In genomic region chr17:41688641-41689496, GRCh38 we compare ENCODE assay signal across 8 cellular contexts. TPM values are rescaled to one million over a fixed set of nuclear protein-coding genes. Genes with fewer than 3 reads are reported as not detected.
A peak's percentile ranks its signal among the peaks of the same experiment; 100 is the strongest.
DNase-seq lines count a peak whose midpoint lies in the region; ATAC-seq and TF ChIP-seq lines count a peak whose summit lies in the region.

EIF1 (plus strand) TSS chr17:41688885; CDS start chr17:41689039, 154 bp downstream.

- H3K27ac Mint-ChIP-seq in activated CD4-positive, alpha-beta T cell treated with anti-CD3 and anti-CD28 coated beads, Interleukin-2, amount 10 ng/mL, durations not matched to agents 7 days and 5 days = peak within 1 kb of the TSS; percentile 100

- H3K9ac ChIP-seq in BLaER1 = peak within 1 kb of the TSS; percentile 100

- H3K4me3 Mint-ChIP-seq in activated CD4-positive, alpha-beta T cell treated with anti-CD3 and anti-CD28 coated beads, Interleukin-2, amount 10 ng/mL, durations not matched to agents 7 days and 5 days = peak within 1 kb of the TSS; percentile 88

- no peaks in the 10 kb centered on the region for H3K27me3 ChIP-seq in BLaER1

- POLR2A ChIA-PET in activated CD4-positive, alpha-beta T cell treated with anti-CD3 and anti-CD28 coated beads, Interleukin-2, amount 10 ng/mL, durations not matched to agents 7 days and 5 days (lab: Charles Lee) = interaction anchor here (0.6 to 4.7 kb wide), 14 partner anchors 9 to 1574 kb away, joined by 3 to 86 read pairs (median 4); partner anchors contain the start of gene ODAD4

- H3K4me1 ChIP-seq in BLaER1 = peaks cover 30% of the 10 kb centered on the region

- ATAC-seq in GM19328 (IDR thresholded peaks at IDR 0.05; ENCODE audit: unreplicated experiment) (peak; percentile 72), HG03520 (IDR thresholded peaks at IDR 0.05; ENCODE audit: unreplicated experiment) (peak; percentile 72), left colon (peak; percentile 79)

- H4K20me1 ChIP-seq in BLaER1 = peaks cover 50% of the 10 kb centered on the region

- CTCF ChIA-PET in activated CD4-positive, alpha-beta T cell treated with anti-CD3 and anti-CD28 coated beads, Interleukin-2, amount 10 ng/mL, durations not matched to agents 7 days and 5 days (lab: Charles Lee) = interaction anchor here (0.7 to 5.1 kb wide), 10 partner anchors 10 to 625 kb away, joined by 3 to 56 read pairs (median 8); partner anchors contain the start of gene P3H4

- no peak for TF ChIP-seq CTCF in coronary artery (IDR thresholded peaks at IDR 0.05)

- DNase-seq in NCI-H69 (lab: John Stamatoyannopoulos, UW) (peak; percentile 100), coronary artery (ENCODE audit: low spot score) (peak; percentile 100), left colon (peak; percentile 100)
- DNase-seq in activated CD4-positive, alpha-beta T cell treated with anti-CD3 and anti-CD28 coated beads, Interleukin-2, amount 10 ng/mL, durations not matched to agents 7 days and 5 days = peak; percentile 100
- DNase-seq in stimulated activated CD4-positive, alpha-beta T cell treated with anti-CD3 and anti-CD28 coated beads, Interleukin-1b, Interleukin-23, amount 100 ng/mL, for 48 hours = peak; percentile 100

- H3K4me2 ChIP-seq in BLaER1 = peak within 1 kb of the TSS; percentile 94

- no peaks in the 10 kb centered on the region for H3K9me3 Mint-ChIP-seq in activated CD4-positive, alpha-beta T cell treated with anti-CD3 and anti-CD28 coated beads, Interleukin-2, amount 10 ng/mL, durations not matched to agents 7 days and 5 days

- H3K36me3 ChIP-seq in BLaER1 = peaks cover 45% of the 10 kb centered on the region

- intact Hi-C loops in left colon (cut with DNase I, micrococcal nuclease) = no loop called here

- H3K4me3 ChIP-seq in BLaER1 (peak within 1 kb of the TSS; percentile 96), coronary artery (peak within 1 kb of the TSS; percentile 92)

- H3K4me1 Mint-ChIP-seq in activated CD4-positive, alpha-beta T cell treated with anti-CD3 and anti-CD28 coated beads, Interleukin-2, amount 10 ng/mL, durations not matched to agents 7 days and 5 days = peaks cover 36% of the 10 kb centered on the region

- H3K27me3 Mint-ChIP-seq in activated CD4-positive, alpha-beta T cell treated with anti-CD3 and anti-CD28 coated beads, Interleukin-2, amount 10 ng/mL, durations not matched to agents 7 days and 5 days = no peaks in the 10 kb centered on the region

- peaks cover 9% of the 10 kb centered on the region for H3K9me3 ChIP-seq in BLaER1

- peak within 1 kb of the TSS; percentile 100 for H3K27ac ChIP-seq in BLaER1
- H3K27ac ChIP-seq in coronary artery = peak within 1 kb of the TSS; percentile 98 to 99

- peaks cover 49% of the 10 kb centered on the region for H3K36me3 Mint-ChIP-seq in activated CD4-positive, alpha-beta T cell treated with anti-CD3 and anti-CD28 coated beads, Interleukin-2, amount 10 ng/mL, durations not matched to agents 7 days and 5 days (ENCODE audit: low read depth)

RNA-seq across cellular contexts. Expression of gene EIF1, which starts in this region (rescaled TPM):
- 100 to 1,000 TPM; 605 to 645 TPM for total RNA-seq in activated CD4-positive, alpha-beta T cell treated with anti-CD3 and anti-CD28 coated beads, Interleukin-2, amount 10 ng/mL, durations not matched to agents 7 days and 5 days
- 100 to 1,000 TPM; 596 to 603 TPM for total RNA-seq in left colon

Comparison
In these comparisons a context has a peak if more than half of its experiments do, and no peak if none do; other contexts are left out.
1. Peak in every context shown above with its lines: DNase-seq, ATAC-seq, H3K4me3 ChIP-seq and H3K27ac ChIP-seq.